ENCODE assay signal across 22 cellular contexts in genomic region chr17:59814685-59815084, GRCh38.
DNase-seq lines count a peak whose midpoint lies in the region; ATAC-seq and TF ChIP-seq lines count a peak whose summit lies in the region.
"Had no signal": no experiment of that assay in that cellular context is flagged by ENCODE, and none has a peak within 500 bp of the region (broad histone marks: within the 10 kb centered on the region; RNA-seq: fewer than 3 reads in every experiment).

No MANE protein-coding gene starts in this region.

- no peak for TF ChIP-seq CTCF in CD14-positive monocyte (IDR thresholded peaks at IDR 0.05)
- no peak for TF ChIP-seq CTCF in IMR-90 (conservative IDR thresholded peaks at IDR 0.05; ENCODE audit: low read depth, low read length)
- no peak for TF ChIP-seq CTCF in endodermal cell (conservative IDR thresholded peaks at IDR 0.05)
- TF ChIP-seq CTCF in gastrocnemius medialis (IDR thresholded peaks at IDR 0.05 in 4 of 5, conservative IDR thresholded peaks at IDR 0.05 in 1 of 5), result no peak
- TF ChIP-seq CTCF in endothelial cell (IDR thresholded peaks at IDR 0.05; ENCODE audit: unreplicated experiment), result no peak

- H3K4me3 Mint-ChIP-seq in CD14-positive monocyte (no peak overlapping the region), endodermal cell (no peak overlapping the region), endothelial cell (ENCODE audit: unreplicated experiment) (no peak overlapping the region)

- H4K91ac ChIP-seq in IMR-90 (ENCODE audit: insufficient read depth, low read depth, low read length), result no peak overlapping the region

- H2BK5ac ChIP-seq in IMR-90 (ENCODE audit: low read depth, low read length, poor library complexity, severe bottlenecking), result peak overlapping the region; percentile 32

- H4K5ac ChIP-seq in IMR-90 (ENCODE audit: low read depth, low read length), result peak overlapping the region; percentile 89; the same call in 1 of the 2 replicates

- CTCF ChIA-PET in IMR-90 (lab: Yijun Ruan, JAX), result interaction anchor here (0.6 kb wide), 1 partner anchor 155 kb away, joined by 4 read pairs; no protein-coding TSS in a partner anchor

- H3K27me3 ChIP-seq in IMR-90 (ENCODE audit: control insufficient read depth, insufficient read depth, low read length) (no peaks in the 10 kb centered on the region), endodermal cell (ENCODE audit: control insufficient read depth, insufficient read depth, low read length, poor library complexity, severe bottlenecking) (no peaks in the 10 kb centered on the region), gastrocnemius medialis (no peaks in the 10 kb centered on the region)
- H3K27me3 ChIP-seq: dorsolateral prefrontal cortex, tibial artery had no signal

- no peak overlapping the region for H3K56ac ChIP-seq in IMR-90 (ENCODE audit: extremely low read depth, insufficient read depth, low read length)

- no peak overlapping the region for H2AK5ac ChIP-seq in IMR-90 (ENCODE audit: low read depth, low read length)

- H3K4me3 ChIP-seq in IMR-90 (ENCODE audit: insufficient read depth, low read depth, low read length) (no peak overlapping the region), endodermal cell (ENCODE audit: low read length) (no peak overlapping the region), gastrocnemius medialis (no peak overlapping the region)
- H3K4me3 ChIP-seq: dorsolateral prefrontal cortex, lung, tibial artery had no signal

- no peak overlapping the region for H2AFZ ChIP-seq in IMR-90 (replicated peaks; ENCODE audit: low read length, poor library complexity)
- H2AFZ ChIP-seq: parathyroid adenoma had no signal

- H3K4me1 ChIP-seq in IMR-90 (ENCODE audit: control insufficient read depth, insufficient read depth, low read length) (peaks cover 9% of the 10 kb centered on the region), endodermal cell (ENCODE audit: control insufficient read depth, insufficient read depth, low read length) (no peaks in the 10 kb centered on the region), gastrocnemius medialis (peaks cover 4 to 14% of the 10 kb centered on the region in 2 donors)
- H3K4me1 ChIP-seq: parathyroid adenoma, tibial artery had no signal

- H3K27ac ChIP-seq in IMR-90 (ENCODE audit: insufficient read depth, low read length), result no peak overlapping the region
- H3K27ac ChIP-seq in endodermal cell (ENCODE audit: low read depth, low read length), result no peak overlapping the region
- peak overlapping the region in 3 of 4 donors; percentile 4 to 81 (median 69) for H3K27ac ChIP-seq in gastrocnemius medialis
- H3K27ac ChIP-seq: dorsolateral prefrontal cortex, epithelial cell of prostate, parathyroid adenoma, tibial artery had no signal

- no peak for TF ChIP-seq RAD21 in IMR-90 (IDR thresholded peaks at IDR 0.05; ENCODE audit: low read length)

- H3K23ac ChIP-seq in IMR-90 (ENCODE audit: low read depth, low read length), result peak overlapping the region; percentile 39; the same call in 1 of the 2 replicates

- ATAC-seq in IMR-90 (ENCODE audit: low read depth) (no peak; the same call in 1 of the 2 replicates), gastrocnemius medialis (peak in 1 of 2 donors; percentile 90)
- ATAC-seq: activated CD4-positive, CD25-positive, alpha-beta regulatory T cell treated with anti-CD3 and anti-CD28 coated beads, Interleukin-2, amount 50 U/mL, for 24 hours; HepG2 had no signal

- H3K4ac ChIP-seq in IMR-90 (ENCODE audit: low read depth, low read length), result no peak overlapping the region

- intact Hi-C loops in CD14-positive monocyte (cut with micrococcal nuclease), result no loop called here
- intact Hi-C loops in IMR-90 (cut with micrococcal nuclease), result no loop called here
- intact Hi-C loops in gastrocnemius medialis (cut with DNase I; ENCODE audit: low total_unique reads), result no loop called here

- H2AK9ac ChIP-seq in IMR-90 (replicated peaks; ENCODE audit: low read depth, low read length, poor library complexity), result no peak overlapping the region

- H2BK20ac ChIP-seq in IMR-90 (ENCODE audit: low read depth, low read length), result 0 out of 2 replicates have a peak overlapping the region, but pooled peaks have one; percentile 11

- H3K9me3 ChIP-seq in IMR-90 (ENCODE audit: control insufficient read depth, insufficient read depth, low read length) (no peaks in the 10 kb centered on the region), endodermal cell (ENCODE audit: control insufficient read depth, low read length) (no peaks in the 10 kb centered on the region), gastrocnemius medialis (no peaks in the 10 kb centered on the region)
- H3K9me3 ChIP-seq: tibial artery had no signal

- H3K27me3 Mint-ChIP-seq in CD14-positive monocyte (ENCODE audit: low read depth in 3 of 3), result peaks cover 0 to 4% (median 0%) of the 10 kb centered on the region in 3 donors
- no peaks in the 10 kb centered on the region for H3K27me3 Mint-ChIP-seq in endodermal cell (ENCODE audit: insufficient read depth)
- H3K27me3 Mint-ChIP-seq in endothelial cell (ENCODE audit: unreplicated experiment), result no peaks in the 10 kb centered on the region

- peaks cover 10% of the 10 kb centered on the region in 2 experiments; a peak in 3 of 4 replicates for H3K79me1 ChIP-seq in IMR-90 (ENCODE audit: low read depth in 1 of 2, low read length in 2 of 2)

- H2BK15ac ChIP-seq in IMR-90 (ENCODE audit: low read depth, low read length), result no peak overlapping the region

- DNase-seq in CD14-positive monocyte (ENCODE audit: low spot score), result no peak
- DNase-seq in IMR-90, result no peak
- no peak for DNase-seq in endodermal cell
- no peak for DNase-seq in gastrocnemius medialis
- no peak for DNase-seq in G401 (ENCODE audit: low spot score)
- DNase-seq in endothelial cell (ENCODE audit: low spot score), result no peak
- DNase-seq in D341Med (ENCODE audit: low spot score), result no peak
- DNase-seq in DMS79 treated with DMSO at 0.1 percent for 48 hours (lab: John Stamatoyannopoulos, UW), result no peak
- DNase-seq: activated gamma-delta T cell treated with Interleukin-2 at 50 U/mL for 16 hours; AML-193; anterior cingulate cortex; caudate nucleus; dorsolateral prefrontal cortex; NCI-H1436; NCI-H524; stimulated activated naive CD4-positive, alpha-beta T cell; tibial artery had no signal

- POLR2A ChIA-PET in IMR-90 (lab: Charles Lee; ENCODE audit: unreplicated experiment), result no interaction called here

- BruUV-seq in IMR-90 (replicated peaks; lab: Mats Ljungman, UMichigan), result no TSS peak

- H3K9ac ChIP-seq in IMR-90 (ENCODE audit: low read depth, low read length) (peak overlapping the region; percentile 6; the same call in 1 of the 2 replicates), endodermal cell (ENCODE audit: extremely low read depth, low read length, poor library complexity, severe bottlenecking) (no peak overlapping the region)
- H3K9ac ChIP-seq: parathyroid adenoma had no signal

- peak overlapping the region; percentile 89 for H3K4me2 ChIP-seq in IMR-90 (ENCODE audit: low read depth, low read length)

- no peak overlapping the region for H4K8ac ChIP-seq in IMR-90 (ENCODE audit: low read depth in 2 of 2, low read length in 2 of 2)

- peak overlapping the region in 5 of 7 donors; percentile 42 to 93 (median 84) for H3K27ac Mint-ChIP-seq in CD14-positive monocyte
- peak overlapping the region; percentile 23 for H3K27ac Mint-ChIP-seq in endodermal cell
- H3K27ac Mint-ChIP-seq in endothelial cell (ENCODE audit: unreplicated experiment), result no peak overlapping the region

- H3K36me3 ChIP-seq in IMR-90 (ENCODE audit: control insufficient read depth, insufficient read depth, low read length) (peaks cover 4% of the 10 kb centered on the region; the same call in 1 of the 2 replicates), endodermal cell (ENCODE audit: control insufficient read depth, insufficient read depth, low read length) (peaks cover 32% of the 10 kb centered on the region), gastrocnemius medialis (peaks cover 2 to 21% of the 10 kb centered on the region in 2 donors)

- H3K36me3 Mint-ChIP-seq in CD14-positive monocyte (peaks cover 40 to 74% of the 10 kb centered on the region in 2 donors), endodermal cell (ENCODE audit: low read depth) (peaks cover 28% of the 10 kb centered on the region), endothelial cell (ENCODE audit: low read depth, unreplicated experiment) (no peaks in the 10 kb centered on the region)

- peaks cover 30% of the 10 kb centered on the region for H3K4me1 Mint-ChIP-seq in CD14-positive monocyte
- no peaks in the 10 kb centered on the region for H3K4me1 Mint-ChIP-seq in endodermal cell
- H3K4me1 Mint-ChIP-seq in endothelial cell (ENCODE audit: unreplicated experiment), result no peaks in the 10 kb centered on the region

- WGBS in IMR-90 (ENCODE audit: extremely low coverage in 2 of 2, insufficient read length in 1 of 2), 2 experiments, result no CpG with 5 or more reads among the region's 3 CpGs
- 93 to 100% methylated on average over 3 of the region's 3 CpGs for WGBS in endodermal cell (ENCODE audit: insufficient coverage in 1 of 2, insufficient read length in 1 of 2), 2 experiments

- H2BK120ac ChIP-seq in IMR-90 (ENCODE audit: low read depth, low read length), result no peak overlapping the region

- H3K9me3 Mint-ChIP-seq in CD14-positive monocyte (peaks cover 0 to under 1% (median 0%) of the 10 kb centered on the region in 7 donors), endodermal cell (no peaks in the 10 kb centered on the region), endothelial cell (ENCODE audit: unreplicated experiment) (no peaks in the 10 kb centered on the region)

- in situ Hi-C loops in IMR-90 (cut with MboI; ENCODE audit: low sequenced_read_pairs), result no loop called here
- in situ Hi-C loops in gastrocnemius medialis (cut with MboI; ENCODE audit: low sequenced_read_pairs in 4 of 4), result no loop called here
- in situ Hi-C loops in G401 (cut with HindIII; ENCODE audit: low sequenced_read_pairs), result no loop called here

- H4K20me1 ChIP-seq in IMR-90 (ENCODE audit: insufficient read depth, low read length), result no peaks in the 10 kb centered on the region

- dilution Hi-C loops in IMR-90 (cut with HindIII; ENCODE audit: low sequenced_read_pairs, unreplicated experiment), result no loop called here

- TF ChIP-seq POLR2A in IMR-90 (IDR thresholded peaks at IDR 0.05; ENCODE audit: low read depth, low read length) (no peak), gastrocnemius medialis (IDR thresholded peaks at IDR 0.05) (peak in 1 of 2 donors; percentile 23)

- H3K9me1 ChIP-seq in IMR-90 (ENCODE audit: insufficient read depth, low read length), result peaks cover 7% of the 10 kb centered on the region; the same call in 1 of the 2 replicates

- H3K14ac ChIP-seq in IMR-90 (replicated peaks; ENCODE audit: low read depth, low read length), result no peak overlapping the region; the same call in 1 of the 2 replicates

- peak overlapping the region; percentile 94 for H3K18ac ChIP-seq in IMR-90 (ENCODE audit: low read depth, low read length)

TF ChIP-seq in IMR-90, 13 proteins besides CTCF, POLR2A, EP300 and RAD21:
- no peak for TF ChIP-seq CHD1 (IDR thresholded peaks at IDR 0.05; ENCODE audit: low read depth, low read length)
- TF ChIP-seq RFX5 (IDR thresholded peaks at IDR 0.05; ENCODE audit: low read depth, low read length), result no peak

Comparison
In these comparisons a context has a peak if more than half of its experiments do, and no peak if none do; other contexts are left out.
1. H3K27ac ChIP-seq: peak in gastrocnemius medialis (3 of 4); none in IMR-90 (single experiment) and endodermal cell (single experiment).